Comparison of ENCODE assay signal across 1 cellular context in genomic region chr15:57516327-57517026, GRCh38.
TF ChIP-seq lines count a peak whose summit lies in the region.

No MANE protein-coding gene starts in this region.

TF ChIP-seq in GM23338, 12 proteins besides CTCF, POLR2A, EP300 and RAD21:
- TF ChIP-seq ZNF462 (CRISPR knock-in tag; IDR thresholded peaks at IDR 0.05) (no peak), NANOG (IDR thresholded peaks at IDR 0.05; ENCODE audit: borderline replicate concordance) (no peak)
